ENCODE assay signal across 17 cellular contexts in genomic region chr2:234051374-234052070, GRCh38. TPM values are rescaled to one million over a fixed set of nuclear protein-coding genes. Genes with fewer than 3 reads are reported as not detected.
"Had no signal": no experiment of that assay in that cellular context is flagged by ENCODE, and none has a peak within 500 bp of the region (broad histone marks: within the 10 kb centered on the region; RNA-seq: fewer than 3 reads in every experiment).

No MANE protein-coding gene starts in this region.

- H3K36me3 ChIP-seq: colonic mucosa, thyroid gland, uterus had no signal

- H3K4me2 ChIP-seq: smooth muscle cell had no signal

- H3K27ac ChIP-seq: colonic mucosa, thyroid gland, uterus had no signal

- H3K4me3 ChIP-seq: colonic mucosa, smooth muscle cell, thyroid gland, uterus had no signal

- H3K4me3 Mint-ChIP-seq: activated T-cell treated with anti-CD3 and anti-CD28 coated beads, Interleukin-2, amount 50 U/mL, for 4 hours; natural killer cell; T-helper 2 cell treated with Interferon-gamma antibody and Interleukin-4, amounts not matched to agents 5 μg/mL and 100 μg/mL, for 36 hours had no signal

- ATAC-seq: activated CD4-positive, CD25-positive, alpha-beta regulatory T cell treated with anti-CD3 and anti-CD28 coated beads, Interleukin-2, amount 50 U/mL, for 24 hours; activated T-cell treated with anti-CD3 and anti-CD28 coated beads, Interleukin-2, amount 50 U/mL, for 4 hours; left colon; natural killer cell; right cardiac atrium had no signal

- DNase-seq: activated effector memory CD4-positive, alpha-beta T cell treated with anti-CD3 and anti-CD28 coated beads, Interleukin-2, amount 50 U/mL, for 16 hours; activated T-cell treated with anti-CD3 and anti-CD28 coated beads, Interleukin-2, amount 50 U/mL, for 4 hours; caudate nucleus; colonic mucosa; effector CD4-positive, alpha-beta T cell; hypothalamus; left colon; natural killer cell; right cardiac atrium; thyroid gland; uterus had no signal

- H3K4me1 ChIP-seq: colonic mucosa, thyroid gland, uterus had no signal

- H3K9me3 Mint-ChIP-seq: activated T-cell treated with anti-CD3 and anti-CD28 coated beads, Interleukin-2, amount 50 U/mL, for 4 hours; natural killer cell; T-helper 2 cell treated with Interferon-gamma antibody and Interleukin-4, amounts not matched to agents 5 μg/mL and 100 μg/mL, for 36 hours had no signal

- H3K27ac Mint-ChIP-seq: natural killer cell; T-helper 2 cell treated with Interferon-gamma antibody and Interleukin-4, amounts not matched to agents 5 μg/mL and 100 μg/mL, for 36 hours had no signal

- H3K9me3 ChIP-seq: colonic mucosa, thyroid gland, uterus had no signal

- H3K36me3 Mint-ChIP-seq: natural killer cell had no signal

- H3K27me3 ChIP-seq: colonic mucosa, thyroid gland, uterus had no signal

RNA-seq across cellular contexts. Expression of gene SPP2, which starts 1.0 kb away (rescaled TPM):
- total RNA-seq: activated T-cell treated with anti-CD3 and anti-CD28 coated beads, Interleukin-2, amount 50 U/mL, for 4 hours; colonic mucosa; endothelial cell of umbilical vein; left colon; mucosa of gallbladder; natural killer cell; posterior vena cava; right cardiac atrium; smooth muscle cell; thyroid gland had no signal
- polyA plus RNA-seq: endothelial cell of umbilical vein, right cardiac atrium, smooth muscle cell had no signal
